ENCODE assay signal across 9 cellular contexts in genomic region chr12:1791104-1791927, GRCh38. TPM values are rescaled to one million over a fixed set of nuclear protein-coding genes. Genes with fewer than 3 reads are reported as not detected.
DNase-seq lines count a peak whose midpoint lies in the region; ATAC-seq, FAIRE-seq and TF ChIP-seq lines count a peak whose summit lies in the region.
"Had no signal": no experiment of that assay in that cellular context is flagged by ENCODE, and none has a peak within 500 bp of the region (broad histone marks: within the 10 kb centered on the region; RNA-seq: fewer than 3 reads in every experiment).

No MANE protein-coding gene starts in this region.

- H3K27me3 ChIP-seq in pancreas, result no peaks in the 10 kb centered on the region
- H3K27me3 ChIP-seq: SJSA1 had no signal

- WGBS in pancreas, 2 donors, result 29 to 31% methylated on average over 10 of the region's 10 CpGs

- peak; percentile 51 to 69 (median 65) for ATAC-seq in pancreas
- ATAC-seq in GM19035 (IDR thresholded peaks at IDR 0.05; ENCODE audit: unreplicated experiment), result no peak
- ATAC-seq in GM18873 (IDR thresholded peaks at IDR 0.05; ENCODE audit: low FRiP score, unreplicated experiment), result no peak

- TF ChIP-seq CTCF in foreskin fibroblast (IDR thresholded peaks at IDR 0.05; ENCODE audit: low read depth, low read length), result peak; percentile 83
- TF ChIP-seq CTCF in pancreas (IDR thresholded peaks at IDR 0.05), result peak; percentile 31 to 70 (median 64)

- DNase-seq in Caki2 (ENCODE audit: low read depth) (peak; percentile 44), KBM-7 (peak; percentile 80), RCC 7860 (ENCODE audit: low spot score) (peak; percentile 45), foreskin fibroblast (peak; percentile 54 to 85), pancreas (peak in 2 of 6 donors; percentile 49 to 78)
- DNase-seq in activated effector memory CD4-positive, alpha-beta T cell treated with anti-CD3 and anti-CD28 coated beads, Interleukin-2, amount 50 U/mL, for 16 hours, result peak; percentile 85

- H3K4me3 ChIP-seq in foreskin fibroblast (ENCODE audit: low read depth in 1 of 2, low read length in 2 of 2) (no peak overlapping the region), pancreas (no peak overlapping the region)
- H3K4me3 ChIP-seq: SJSA1 had no signal

- H3K9me3 ChIP-seq in pancreas, result no peaks in the 10 kb centered on the region
- H3K9me3 ChIP-seq: SJSA1 had no signal

- peaks cover 0 to 3% (median 2%) of the 10 kb centered on the region in 3 donors for H3K4me1 ChIP-seq in pancreas

- in situ Hi-C loops in Caki2 (cut with HindIII; ENCODE audit: low pct_unique_long_range_greater_than_20kb, low sequenced_read_pairs) (no loop called here), KBM-7 (cut with MboI; ENCODE audit: low pct_unique_long_range_greater_than_20kb, low sequenced_read_pairs) (no loop called here)

- peak; percentile 51 for FAIRE-seq in RCC 7860 (lab: Jason Lieb, UNC)
- FAIRE-seq in pancreas (lab: Jason Lieb, UNC), result peak; percentile 85

- H3K36me3 ChIP-seq in pancreas, result peaks cover 0 to 3% (median 0%) of the 10 kb centered on the region in 3 donors

- no peak overlapping the region for H3K27ac ChIP-seq in pancreas
- H3K27ac ChIP-seq: SJSA1 had no signal

- intact Hi-C loops in pancreas (cut with DNase I), result loop anchor here (5.0 to 10.0 kb wide), 2 partner anchors 139 to 147 kb away; no protein-coding TSS in a partner anchor

RNA-seq across cellular contexts. Expression of gene LRTM2, which starts 29.0 kb away (rescaled TPM):
- not detected in 2 replicates for total RNA-seq in Caki2 (2014; rRNA removed; shearing (Covaris generic); ENCODE audit: low replicate concordance)
- not detected for total RNA-seq in pancreas
- polyA plus RNA-seq in pancreas, result not detected
- total RNA-seq: SJSA1 had no signal

Comparison
In these comparisons a context has a peak if more than half of its experiments do, and no peak if none do; other contexts are left out.
1. ATAC-seq: peak in pancreas (4 of 4); none in GM19035 (single experiment) and GM18873 (single experiment).